1 cellular context compared by ENCODE assay signal in the genomic region with DNA sequence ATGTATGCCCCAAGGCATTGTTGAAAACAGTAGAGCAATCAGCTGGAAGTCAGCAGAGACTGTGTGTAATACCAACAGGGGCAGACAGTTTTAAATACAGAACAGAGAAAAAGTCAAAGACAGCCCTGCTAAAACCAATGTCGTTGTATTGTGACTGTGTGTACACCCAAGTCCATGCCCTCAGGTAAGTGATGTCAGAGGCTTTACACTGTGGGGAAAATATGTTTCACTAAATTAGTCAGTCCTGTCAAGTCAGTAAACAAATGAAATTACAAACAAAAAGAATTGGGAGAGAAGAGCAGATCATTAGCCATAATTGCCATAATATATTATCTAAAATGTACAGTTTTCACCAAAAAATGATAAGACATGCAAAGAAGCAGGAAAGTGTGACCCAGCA.
TF ChIP-seq lines count a peak whose summit lies in the region.

No MANE protein-coding gene starts in this region.

TF ChIP-seq in GM12878, 131 proteins besides CTCF, POLR2A, EP300 and RAD21 (continued from another document):
- TF ChIP-seq, protein P1, sequence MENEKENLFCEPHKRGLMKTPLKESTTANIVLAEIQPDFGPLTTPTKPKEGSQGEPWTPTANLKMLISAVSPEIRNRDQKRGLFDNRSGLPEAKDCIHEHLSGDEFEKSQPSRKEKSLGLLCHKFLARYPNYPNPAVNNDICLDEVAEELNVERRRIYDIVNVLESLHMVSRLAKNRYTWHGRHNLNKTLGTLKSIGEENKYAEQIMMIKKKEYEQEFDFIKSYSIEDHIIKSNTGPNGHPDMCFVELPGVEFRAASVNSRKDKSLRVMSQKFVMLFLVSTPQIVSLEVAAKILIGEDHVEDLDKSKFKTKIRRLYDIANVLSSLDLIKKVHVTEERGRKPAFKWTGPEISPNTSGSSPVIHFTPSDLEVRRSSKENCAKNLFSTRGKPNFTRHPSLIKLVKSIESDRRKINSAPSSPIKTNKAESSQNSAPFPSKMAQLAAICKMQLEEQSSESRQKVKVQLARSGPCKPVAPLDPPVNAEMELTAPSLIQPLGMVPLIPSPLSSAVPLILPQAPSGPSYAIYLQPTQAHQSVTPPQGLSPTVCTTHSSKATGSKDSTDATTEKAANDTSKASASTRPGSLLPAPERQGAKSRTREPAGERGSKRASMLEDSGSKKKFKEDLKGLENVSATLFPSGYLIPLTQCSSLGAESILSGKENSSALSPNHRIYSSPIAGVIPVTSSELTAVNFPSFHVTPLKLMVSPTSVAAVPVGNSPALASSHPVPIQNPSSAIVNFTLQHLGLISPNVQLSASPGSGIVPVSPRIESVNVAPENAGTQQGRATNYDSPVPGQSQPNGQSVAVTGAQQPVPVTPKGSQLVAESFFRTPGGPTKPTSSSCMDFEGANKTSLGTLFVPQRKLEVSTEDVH (IDR thresholded peaks at IDR 0.05; ENCODE audit: low read depth, partially characterized antibody) = no peak
- TF ChIP-seq, protein P2, sequence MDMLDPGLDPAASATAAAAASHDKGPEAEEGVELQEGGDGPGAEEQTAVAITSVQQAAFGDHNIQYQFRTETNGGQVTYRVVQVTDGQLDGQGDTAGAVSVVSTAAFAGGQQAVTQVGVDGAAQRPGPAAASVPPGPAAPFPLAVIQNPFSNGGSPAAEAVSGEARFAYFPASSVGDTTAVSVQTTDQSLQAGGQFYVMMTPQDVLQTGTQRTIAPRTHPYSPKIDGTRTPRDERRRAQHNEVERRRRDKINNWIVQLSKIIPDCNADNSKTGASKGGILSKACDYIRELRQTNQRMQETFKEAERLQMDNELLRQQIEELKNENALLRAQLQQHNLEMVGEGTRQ (IDR thresholded peaks at IDR 0.05; ENCODE audit: borderline replicate concordance, low read depth, low read length) = no peak
- TF ChIP-seq BACH1 (IDR thresholded peaks at IDR 0.05; ENCODE audit: borderline replicate concordance) = no peak
- no peak for TF ChIP-seq ZZZ3 (IDR thresholded peaks at IDR 0.05; ENCODE audit: control insufficient read depth, insufficient read length, low read depth)
- TF ChIP-seq, protein P3, sequence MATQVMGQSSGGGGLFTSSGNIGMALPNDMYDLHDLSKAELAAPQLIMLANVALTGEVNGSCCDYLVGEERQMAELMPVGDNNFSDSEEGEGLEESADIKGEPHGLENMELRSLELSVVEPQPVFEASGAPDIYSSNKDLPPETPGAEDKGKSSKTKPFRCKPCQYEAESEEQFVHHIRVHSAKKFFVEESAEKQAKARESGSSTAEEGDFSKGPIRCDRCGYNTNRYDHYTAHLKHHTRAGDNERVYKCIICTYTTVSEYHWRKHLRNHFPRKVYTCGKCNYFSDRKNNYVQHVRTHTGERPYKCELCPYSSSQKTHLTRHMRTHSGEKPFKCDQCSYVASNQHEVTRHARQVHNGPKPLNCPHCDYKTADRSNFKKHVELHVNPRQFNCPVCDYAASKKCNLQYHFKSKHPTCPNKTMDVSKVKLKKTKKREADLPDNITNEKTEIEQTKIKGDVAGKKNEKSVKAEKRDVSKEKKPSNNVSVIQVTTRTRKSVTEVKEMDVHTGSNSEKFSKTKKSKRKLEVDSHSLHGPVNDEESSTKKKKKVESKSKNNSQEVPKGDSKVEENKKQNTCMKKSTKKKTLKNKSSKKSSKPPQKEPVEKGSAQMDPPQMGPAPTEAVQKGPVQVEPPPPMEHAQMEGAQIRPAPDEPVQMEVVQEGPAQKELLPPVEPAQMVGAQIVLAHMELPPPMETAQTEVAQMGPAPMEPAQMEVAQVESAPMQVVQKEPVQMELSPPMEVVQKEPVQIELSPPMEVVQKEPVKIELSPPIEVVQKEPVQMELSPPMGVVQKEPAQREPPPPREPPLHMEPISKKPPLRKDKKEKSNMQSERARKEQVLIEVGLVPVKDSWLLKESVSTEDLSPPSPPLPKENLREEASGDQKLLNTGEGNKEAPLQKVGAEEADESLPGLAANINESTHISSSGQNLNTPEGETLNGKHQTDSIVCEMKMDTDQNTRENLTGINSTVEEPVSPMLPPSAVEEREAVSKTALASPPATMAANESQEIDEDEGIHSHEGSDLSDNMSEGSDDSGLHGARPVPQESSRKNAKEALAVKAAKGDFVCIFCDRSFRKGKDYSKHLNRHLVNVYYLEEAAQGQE (IDR thresholded peaks at IDR 0.05; ENCODE audit: low read depth, low read length) = no peak
- TF ChIP-seq, protein P4, sequence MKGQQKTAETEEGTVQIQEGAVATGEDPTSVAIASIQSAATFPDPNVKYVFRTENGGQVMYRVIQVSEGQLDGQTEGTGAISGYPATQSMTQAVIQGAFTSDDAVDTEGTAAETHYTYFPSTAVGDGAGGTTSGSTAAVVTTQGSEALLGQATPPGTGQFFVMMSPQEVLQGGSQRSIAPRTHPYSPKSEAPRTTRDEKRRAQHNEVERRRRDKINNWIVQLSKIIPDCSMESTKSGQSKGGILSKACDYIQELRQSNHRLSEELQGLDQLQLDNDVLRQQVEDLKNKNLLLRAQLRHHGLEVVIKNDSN (IDR thresholded peaks at IDR 0.05; ENCODE audit: borderline replicate concordance, extremely low read length, insufficient read depth, low read depth, low read length) = no peak
